Comparison of ENCODE assay signal across 1 cellular context in genomic region chr10:3774814-3775670, GRCh38.
TF ChIP-seq lines count a peak whose summit lies in the region.

No MANE protein-coding gene starts in this region.

TF ChIP-seq in HepG2, 621 proteins besides CTCF, POLR2A, EP300 and RAD21 (continued from another document and continues in another):
- no peak for TF ChIP-seq ZBTB40 (IDR thresholded peaks at IDR 0.05)
- no peak for TF ChIP-seq ZBTB40 (CRISPR knock-in tag; IDR thresholded peaks at IDR 0.05)
- no peak for TF ChIP-seq BRF2 (CRISPR knock-in tag; IDR thresholded peaks at IDR 0.05)
- TF ChIP-seq ARID3A (IDR thresholded peaks at IDR 0.05; ENCODE audit: low read depth, low read length) = 0 out of 2 replicates have a peak, but pooled peaks have one; percentile 6
- TF ChIP-seq CHCHD3 (CRISPR knock-in tag; IDR thresholded peaks at IDR 0.05) = no peak
- no peak for TF ChIP-seq ZNF354B (CRISPR knock-in tag; IDR thresholded peaks at IDR 0.05)
- TF ChIP-seq MEIS1 (CRISPR knock-in tag; IDR thresholded peaks at IDR 0.05; ENCODE audit: borderline replicate concordance) = no peak
- peak; percentile 61 for TF ChIP-seq RBFOX2 (IDR thresholded peaks at IDR 0.05; ENCODE audit: low read depth, low read length)
- no peak for TF ChIP-seq ZNF280B (CRISPR knock-in tag; IDR thresholded peaks at IDR 0.05; ENCODE audit: borderline replicate concordance)
- TF ChIP-seq ZNF441 (CRISPR knock-in tag; IDR thresholded peaks at IDR 0.05; ENCODE audit: borderline replicate concordance) = no peak
- TF ChIP-seq, protein P1, sequence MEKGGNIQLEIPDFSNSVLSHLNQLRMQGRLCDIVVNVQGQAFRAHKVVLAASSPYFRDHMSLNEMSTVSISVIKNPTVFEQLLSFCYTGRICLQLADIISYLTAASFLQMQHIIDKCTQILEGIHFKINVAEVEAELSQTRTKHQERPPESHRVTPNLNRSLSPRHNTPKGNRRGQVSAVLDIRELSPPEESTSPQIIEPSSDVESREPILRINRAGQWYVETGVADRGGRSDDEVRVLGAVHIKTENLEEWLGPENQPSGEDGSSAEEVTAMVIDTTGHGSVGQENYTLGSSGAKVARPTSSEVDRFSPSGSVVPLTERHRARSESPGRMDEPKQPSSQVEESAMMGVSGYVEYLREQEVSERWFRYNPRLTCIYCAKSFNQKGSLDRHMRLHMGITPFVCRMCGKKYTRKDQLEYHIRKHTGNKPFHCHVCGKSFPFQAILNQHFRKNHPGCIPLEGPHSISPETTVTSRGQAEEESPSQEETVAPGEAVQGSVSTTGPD (CRISPR knock-in tag; IDR thresholded peaks at IDR 0.05) = no peak
- no peak for TF ChIP-seq ZNF282 (IDR thresholded peaks at IDR 0.05; ENCODE audit: partially characterized antibody)
- no peak for TF ChIP-seq ZBTB8A (CRISPR knock-in tag; IDR thresholded peaks at IDR 0.05; ENCODE audit: borderline replicate concordance, low read depth)
- no peak for TF ChIP-seq ADNP (CRISPR knock-in tag; IDR thresholded peaks at IDR 0.05)
- no peak for TF ChIP-seq ARID2 (CRISPR knock-in tag; IDR thresholded peaks at IDR 0.05; ENCODE audit: borderline replicate concordance)
- TF ChIP-seq ZHX1 (CRISPR knock-in tag; IDR thresholded peaks at IDR 0.05; ENCODE audit: low read depth) = no peak
- TF ChIP-seq, protein P2, sequence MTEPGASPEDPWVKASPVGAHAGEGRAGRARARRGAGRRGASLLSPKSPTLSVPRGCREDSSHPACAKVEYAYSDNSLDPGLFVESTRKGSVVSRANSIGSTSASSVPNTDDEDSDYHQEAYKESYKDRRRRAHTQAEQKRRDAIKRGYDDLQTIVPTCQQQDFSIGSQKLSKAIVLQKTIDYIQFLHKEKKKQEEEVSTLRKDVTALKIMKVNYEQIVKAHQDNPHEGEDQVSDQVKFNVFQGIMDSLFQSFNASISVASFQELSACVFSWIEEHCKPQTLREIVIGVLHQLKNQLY (CRISPR knock-in tag; IDR thresholded peaks at IDR 0.05) = no peak
- no peak for TF ChIP-seq ZNF782 (CRISPR knock-in tag; IDR thresholded peaks at IDR 0.05; ENCODE audit: borderline replicate concordance)
- no peak for TF ChIP-seq ZNF430 (CRISPR knock-in tag; IDR thresholded peaks at IDR 0.05)
- TF ChIP-seq MAFF (IDR thresholded peaks at IDR 0.05; ENCODE audit: low read depth, low read length) = peak; percentile 1; the same call in 1 of the 2 replicates
- TF ChIP-seq ZNF883 (CRISPR knock-in tag; IDR thresholded peaks at IDR 0.05; ENCODE audit: not compliant biosample characterization) = no peak
- TF ChIP-seq TCF7 (IDR thresholded peaks at IDR 0.05; ENCODE audit: low read depth) = no peak
- TF ChIP-seq AKNA (CRISPR knock-in tag; IDR thresholded peaks at IDR 0.05; ENCODE audit: borderline replicate concordance) = no peak
- TF ChIP-seq PLRG1 (conservative IDR thresholded peaks at IDR 0.05) = no peak
- no peak for TF ChIP-seq ZNF136 (CRISPR knock-in tag; IDR thresholded peaks at IDR 0.05; ENCODE audit: low read depth)
- no peak for TF ChIP-seq FOXP1 (IDR thresholded peaks at IDR 0.05)
- no peak for TF ChIP-seq FOXP1 (CRISPR knock-in tag; IDR thresholded peaks at IDR 0.05)
- TF ChIP-seq JUN (CRISPR knock-in tag; IDR thresholded peaks at IDR 0.05) = no peak
- 0 out of 2 replicates have a peak, but pooled peaks have one; percentile 15 for TF ChIP-seq KDM2A (CRISPR knock-in tag; IDR thresholded peaks at IDR 0.05; ENCODE audit: borderline replicate concordance, low read depth)
- no peak for TF ChIP-seq ZNF34 (CRISPR knock-in tag; IDR thresholded peaks at IDR 0.05; ENCODE audit: borderline replicate concordance)
- no peak for TF ChIP-seq ZNF232 (CRISPR knock-in tag; IDR thresholded peaks at IDR 0.05; ENCODE audit: borderline replicate concordance)
- TF ChIP-seq KAT7 (CRISPR knock-in tag; IDR thresholded peaks at IDR 0.05; ENCODE audit: borderline replicate concordance) = no peak
- no peak for TF ChIP-seq SIX4 (CRISPR knock-in tag; IDR thresholded peaks at IDR 0.05)
- no peak for TF ChIP-seq ZNF260 (CRISPR knock-in tag; IDR thresholded peaks at IDR 0.05; ENCODE audit: borderline replicate concordance, low read depth)
